ENCODE assay signal across 18 cellular contexts in genomic region chr14:99940064-99940463, GRCh38.
DNase-seq lines count a peak whose midpoint lies in the region; ATAC-seq and TF ChIP-seq lines count a peak whose summit lies in the region.
"Had no signal": no experiment of that assay in that cellular context is flagged by ENCODE, and none has a peak within 500 bp of the region (broad histone marks: within the 10 kb centered on the region; RNA-seq: fewer than 3 reads in every experiment).

No MANE protein-coding gene starts in this region.

- H3K4me1 Mint-ChIP-seq in H9 = peaks cover 0 to 4% of the 10 kb centered on the region in 2 experiments; a peak in 1 of 4 replicates
- H3K4me1 Mint-ChIP-seq: CD14-positive monocyte had no signal

- H4K5ac ChIP-seq in H9 (ENCODE audit: insufficient read length, low read depth, low read length) = no peak overlapping the region

- no peaks in the 10 kb centered on the region for H3K79me1 ChIP-seq in H9 (ENCODE audit: insufficient read depth, low read depth, low read length, poor library complexity, severe bottlenecking)
- no peaks in the 10 kb centered on the region for H3K79me1 ChIP-seq in neuronal stem cell (ENCODE audit: low read depth, low read length)

- no peaks in the 10 kb centered on the region for H3K79me2 ChIP-seq in H9 (ENCODE audit: insufficient read depth, low read length)

- no peak for TF ChIP-seq CTCF in H9 (conservative IDR thresholded peaks at IDR 0.05)
- no peak for TF ChIP-seq CTCF in RWPE2 (IDR thresholded peaks at IDR 0.05; ENCODE audit: poor library complexity, severe bottlenecking)

- H3K4me1 ChIP-seq in H9 (ENCODE audit: insufficient read depth, low read length) (no peaks in the 10 kb centered on the region), RWPE2 (ENCODE audit: insufficient read depth, poor library complexity, severe bottlenecking) (no peaks in the 10 kb centered on the region), neuronal stem cell (ENCODE audit: control insufficient read depth in 2 of 2, insufficient read depth in 1 of 2, low read depth in 1 of 2, low read length in 2 of 2) (peaks cover 0 to 3% of the 10 kb centered on the region in 2 donors)
- H3K4me1 ChIP-seq: BE2C, Caco-2 had no signal

- no peak overlapping the region for H4K91ac ChIP-seq in H9 (ENCODE audit: insufficient read length, low read depth, low read length)
- H4K91ac ChIP-seq in neuronal stem cell (ENCODE audit: low read depth, low read length, poor library complexity) = no peak overlapping the region

- no peak for DNase-seq in H9
- DNase-seq in RWPE2 (ENCODE audit: low spot score) = peak; percentile 59
- DNase-seq in neuronal stem cell (ENCODE audit: low spot score) = no peak
- no peak for DNase-seq in CD1c-positive myeloid dendritic cell (ENCODE audit: extremely low spot score)
- DNase-seq in stimulated activated naive CD4-positive, alpha-beta T cell treated with Interleukin-2 at 50 U/mL for 16 hours (lab: John Stamatoyannopoulos, UW) = no peak
- DNase-seq: 8988T; ACHN; BE2C; C1 segment of cervical spinal cord; Caco-2; Calu3; CD4-positive, alpha-beta T cell; CD8-positive, alpha-beta T cell; DMS79 treated with DMSO at 0.1 percent for 48 hours; GF-D8 had no signal

- H3K4ac ChIP-seq in H9 (ENCODE audit: low read depth, low read length) (no peak overlapping the region), neuronal stem cell (ENCODE audit: low read length) (no peak overlapping the region)

- no peak overlapping the region for H2BK12ac ChIP-seq in H9 (ENCODE audit: insufficient read length, low read depth, low read length)
- no peak overlapping the region for H2BK12ac ChIP-seq in neuronal stem cell (ENCODE audit: low read length)

- no peak overlapping the region for H2BK5ac ChIP-seq in H9 (ENCODE audit: insufficient read length, low read length)
- no peak overlapping the region for H2BK5ac ChIP-seq in neuronal stem cell (ENCODE audit: low read length)

- no peaks in the 10 kb centered on the region for H3K9me3 ChIP-seq in H9 (ENCODE audit: control insufficient read depth, low read depth, low read length)
- no peaks in the 10 kb centered on the region for H3K9me3 ChIP-seq in RWPE2 (ENCODE audit: severe bottlenecking)
- H3K9me3 ChIP-seq in neuronal stem cell (replicated peaks in 1 of 2; ENCODE audit: control insufficient read depth in 2 of 2, insufficient read depth in 1 of 2, low read depth in 1 of 2, low read length in 2 of 2) = no peaks in the 10 kb centered on the region
- H3K9me3 ChIP-seq: BE2C, BLaER1, Caco-2 had no signal

- no peak overlapping the region for H3K9ac ChIP-seq in H9 (ENCODE audit: extremely low read depth, insufficient read length, low read length)
- no peak overlapping the region for H3K9ac ChIP-seq in neuronal stem cell (ENCODE audit: low read depth, low read length, poor library complexity)
- H3K9ac ChIP-seq: BLaER1 had no signal

- no peak overlapping the region for H3K14ac ChIP-seq in H9 (ENCODE audit: insufficient read depth, low read length)
- no peak overlapping the region for H3K14ac ChIP-seq in neuronal stem cell (ENCODE audit: low read length)

- H3K4me3 Mint-ChIP-seq in H9 = no peak overlapping the region
- H3K4me3 Mint-ChIP-seq: CD4-positive, alpha-beta T cell; CD8-positive, alpha-beta T cell had no signal

- no peaks in the 10 kb centered on the region for H3K27me3 ChIP-seq in H9 (ENCODE audit: insufficient read depth, low read length)
- no peaks in the 10 kb centered on the region for H3K27me3 ChIP-seq in RWPE2 (ENCODE audit: insufficient read depth, poor library complexity, severe bottlenecking)
- no peaks in the 10 kb centered on the region for H3K27me3 ChIP-seq in neuronal stem cell (ENCODE audit: control insufficient read depth in 3 of 3, insufficient read depth in 3 of 3, low read depth in 1 of 3, low read length in 3 of 3)
- H3K27me3 ChIP-seq: BE2C had no signal

- H3K27ac Mint-ChIP-seq in H9 = peak overlapping the region in 2 of 3 experiments; percentile 49 to 60; a peak in 1 of 7 replicates
- H3K27ac Mint-ChIP-seq: CD14-positive monocyte; CD4-positive, alpha-beta T cell; CD8-positive, alpha-beta T cell had no signal

- H2BK120ac ChIP-seq in H9 (ENCODE audit: low read depth, low read length, poor library complexity, severe bottlenecking) (no peak overlapping the region), neuronal stem cell (ENCODE audit: low read depth, low read length) (no peak overlapping the region)

- no peaks in the 10 kb centered on the region for H3K9me3 Mint-ChIP-seq in H9
- H3K9me3 Mint-ChIP-seq: CD4-positive, alpha-beta T cell; CD8-positive, alpha-beta T cell had no signal

- H2AK5ac ChIP-seq in H9 (ENCODE audit: insufficient read length, low read length) (no peak overlapping the region), neuronal stem cell (ENCODE audit: low read depth, low read length) (no peak overlapping the region)

- no CpG with 5 or more reads among the region's 15 CpGs for WGBS in H9 (ENCODE audit: extremely low coverage, insufficient read length, low lambda C conversion rate)
- no CpG with 5 or more reads among the region's 15 CpGs for WGBS in neuronal stem cell (ENCODE audit: extremely low coverage in 2 of 2, insufficient read length in 2 of 2, insufficient replicate concordance in 1 of 2), 2 donors

- H4K8ac ChIP-seq in H9 (replicated peaks; ENCODE audit: insufficient read length, low read depth, low read length) = no peak overlapping the region
- H4K8ac ChIP-seq in neuronal stem cell (ENCODE audit: low read depth, low read length) = peak overlapping the region; percentile 9

- no peak overlapping the region for H2BK15ac ChIP-seq in H9 (ENCODE audit: low read depth, low read length)
- no peak overlapping the region for H2BK15ac ChIP-seq in neuronal stem cell (ENCODE audit: low read length)

- H3K27ac ChIP-seq in H9 (ENCODE audit: insufficient read length, low read depth, low read length) (no peak overlapping the region), RWPE2 (ENCODE audit: poor library complexity, severe bottlenecking) (no peak overlapping the region), neuronal stem cell (replicated peaks; ENCODE audit: low read length) (no peak overlapping the region)
- H3K27ac ChIP-seq: BLaER1 had no signal

- H3K36me3 ChIP-seq in RWPE2 (ENCODE audit: low read depth) = no peaks in the 10 kb centered on the region
- H3K36me3 ChIP-seq in neuronal stem cell (replicated peaks in 1 of 2; ENCODE audit: control insufficient read depth in 2 of 2, insufficient read depth in 2 of 2, low read length in 2 of 2) = peaks cover 39 to 82% of the 10 kb centered on the region in 2 donors
- H3K36me3 ChIP-seq: BE2C, BLaER1 had no signal

- H3T11ph ChIP-seq in H9 (ENCODE audit: low read length) = no peak overlapping the region

- ATAC-seq in RWPE2 (ENCODE audit: low read depth) = no peak
- no peak for ATAC-seq in HG02970 (IDR thresholded peaks at IDR 0.05; ENCODE audit: low FRiP score, unreplicated experiment)
- ATAC-seq: CD8-positive, alpha-beta T cell had no signal

- H3K4me2 ChIP-seq in H9 (ENCODE audit: insufficient read depth, insufficient read length, low read length) (no peak overlapping the region), neuronal stem cell (ENCODE audit: insufficient read depth, low read length, poor library complexity, severe bottlenecking) (no peak overlapping the region)

- no peaks in the 10 kb centered on the region for H3K27me3 Mint-ChIP-seq in H9 (ENCODE audit: low read depth)

- H3K23ac ChIP-seq in H9 (ENCODE audit: insufficient read length, low read depth, low read length) (no peak overlapping the region), neuronal stem cell (ENCODE audit: low read depth, low read length, poor library complexity) (peak overlapping the region; percentile 48)

- no peaks in the 10 kb centered on the region for H3K23me2 ChIP-seq in H9 (ENCODE audit: insufficient read length, low read depth, low read length, poor library complexity, severe bottlenecking)

- no peak overlapping the region for H2BK20ac ChIP-seq in H9 (ENCODE audit: low read depth, low read length, poor library complexity, severe bottlenecking)

- H2AFZ ChIP-seq in H9 (ENCODE audit: low read length) = no peak overlapping the region
- no peak overlapping the region for H2AFZ ChIP-seq in neuronal stem cell (ENCODE audit: low read length)

- no peaks in the 10 kb centered on the region for H4K20me1 ChIP-seq in H9 (ENCODE audit: control insufficient read depth, insufficient read depth, insufficient read length)

- H3K4me3 ChIP-seq in RWPE2 (ENCODE audit: severe bottlenecking) (no peak overlapping the region), neuronal stem cell (ENCODE audit: low read length in 2 of 2) (no peak overlapping the region)
- H3K4me3 ChIP-seq: BLaER1 had no signal

- H3K18ac ChIP-seq in H9 (ENCODE audit: insufficient read length, low read depth, low read length) (no peak overlapping the region), neuronal stem cell (ENCODE audit: low read length) (no peak overlapping the region)

- H3K56ac ChIP-seq in H9 (ENCODE audit: insufficient read length, low read depth, low read length) = no peak overlapping the region

- peaks cover 0 to 2% (median 0%) of the 10 kb centered on the region in 3 experiments; a peak in 3 of 7 replicates for H3K36me3 Mint-ChIP-seq in H9 (ENCODE audit: insufficient read depth in 1 of 3, low read depth in 3 of 3)
- H3K36me3 Mint-ChIP-seq: CD14-positive monocyte; CD8-positive, alpha-beta T cell had no signal
